13 cellular contexts compared by ENCODE assay signal in the genomic region with DNA sequence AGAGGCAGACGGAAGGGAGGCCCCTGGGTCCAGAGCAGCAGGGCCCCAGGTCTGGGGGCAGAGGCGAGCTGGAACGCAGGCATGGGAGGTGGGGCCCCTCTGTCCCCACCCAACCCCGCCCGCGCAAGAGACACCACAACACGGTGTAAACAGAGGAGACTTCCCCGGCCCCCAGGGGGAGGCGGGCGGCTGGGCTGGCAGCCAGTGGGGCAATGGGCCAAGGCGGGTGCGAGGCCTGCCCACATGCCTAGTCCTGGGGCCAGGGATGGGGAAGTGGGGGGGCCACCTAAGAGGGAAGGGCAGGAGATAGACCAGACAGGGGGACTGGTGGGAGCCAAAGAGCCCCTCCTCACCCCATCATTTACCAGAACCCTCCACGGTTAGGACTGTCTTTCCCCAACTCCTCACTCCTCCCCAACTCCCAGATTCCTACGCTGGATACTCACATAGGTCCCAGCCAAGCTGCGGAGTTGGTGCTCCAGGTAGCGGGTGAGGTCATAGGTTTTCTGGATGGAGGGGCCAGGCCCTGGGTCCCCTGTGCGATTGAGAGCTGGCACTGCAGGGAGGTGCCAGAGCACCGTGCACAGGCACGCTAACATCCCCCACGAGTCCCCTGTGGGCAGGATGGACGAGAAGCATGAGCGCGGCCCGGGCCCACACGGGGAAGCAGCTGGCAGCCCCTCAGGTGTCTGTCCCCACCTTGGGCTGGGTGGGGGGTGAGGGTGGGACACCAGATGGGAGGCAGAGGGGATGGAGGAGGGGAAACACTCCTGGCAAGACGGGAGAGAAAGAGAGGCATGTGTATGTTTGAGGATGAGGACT. TPM values are rescaled to one million over a fixed set of nuclear protein-coding genes. Genes with fewer than 3 reads are reported as not detected.
A peak's percentile ranks its signal among the peaks of the same experiment; 100 is the strongest.
DNase-seq lines count a peak whose midpoint lies in the region; ATAC-seq and TF ChIP-seq lines count a peak whose summit lies in the region.
"Had no signal": no experiment of that assay in that cellular context is flagged by ENCODE, and none has a peak within 500 bp of the region (broad histone marks: within the 10 kb centered on the region; RNA-seq: fewer than 3 reads in every experiment).

No MANE protein-coding gene starts in this region.

- no peak for TF ChIP-seq CTCF in heart right ventricle (IDR thresholded peaks at IDR 0.05)
- no peak for TF ChIP-seq CTCF in nephron (IDR thresholded peaks at IDR 0.05; ENCODE audit: unreplicated experiment in 3 of 3)
- no peak for TF ChIP-seq CTCF in uterus (IDR thresholded peaks at IDR 0.05)

- peak overlapping the region in 1 of 3 experiments; percentile 58 for H3K4me3 Mint-ChIP-seq in nephron

- H3K27me3 ChIP-seq in heart right ventricle (no peaks in the 10 kb centered on the region), esophagus (ENCODE audit: control insufficient read depth in 1 of 2, insufficient read depth in 2 of 2, low read length in 2 of 2) (no peaks in the 10 kb centered on the region), uterus (no peaks in the 10 kb centered on the region)

- intact Hi-C loops in heart right ventricle (cut with DNase I), result no loop called here
- intact Hi-C loops in Right ventricle myocardium superior (cut with DNase I), result no loop called here
- intact Hi-C loops in uterus (cut with DNase I; ENCODE audit: low total_unique reads), result no loop called here

- peaks cover 0 to 21% (median 0%) of the 10 kb centered on the region in 9 donors for H3K36me3 ChIP-seq in heart right ventricle
- no peaks in the 10 kb centered on the region for H3K36me3 ChIP-seq in esophagus (ENCODE audit: control insufficient read depth in 2 of 2, insufficient read depth in 2 of 2, low read length in 1 of 2)
- no peaks in the 10 kb centered on the region for H3K36me3 ChIP-seq in uterus

- H3K27me3 Mint-ChIP-seq in nephron (ENCODE audit: low read depth), result peaks cover 12% of the 10 kb centered on the region

- ATAC-seq in heart right ventricle (peak in 6 of 8 donors; percentile 9 to 38 (median 16)), Right ventricle myocardium superior (ENCODE audit: poor library complexity) (no peak), HG02884 (IDR thresholded peaks at IDR 0.05; ENCODE audit: unreplicated experiment) (no peak)

- peak overlapping the region; percentile 88 to 95 (median 94) for H3K27ac Mint-ChIP-seq in nephron

- no peak for DNase-seq in heart right ventricle
- no peak for DNase-seq in Right ventricle myocardium superior
- DNase-seq in uterus, result peak; percentile 81 to 83
- no peak for DNase-seq in activated effector memory CD4-positive, alpha-beta T cell treated with anti-CD3 and anti-CD28 coated beads, Interleukin-2, amount 50 U/mL, for 16 hours
- no peak for DNase-seq in AML-193 (lab: John Stamatoyannopoulos, UW)
- DNase-seq: activated CD4-positive, alpha-beta T cell treated with anti-CD3 and anti-CD28 coated beads, Interleukin-2, amount 50 U/mL, for 4 hours; activated naive CD4-positive, alpha-beta T cell treated with anti-CD3 and anti-CD28 coated beads, Interleukin-2, amount 50 U/mL, for 16 hours; cortex of kidney; NCI-H1694 treated with DMSO at 0.1 percent for 48 hours; T-helper 1 cell had no signal

- TF ChIP-seq POLR2A in uterus (IDR thresholded peaks at IDR 0.05), result no peak

- H3K36me3 Mint-ChIP-seq in nephron (ENCODE audit: low read depth), result peaks cover 5% of the 10 kb centered on the region

- WGBS in heart right ventricle, 2 donors, result 46 to 49% methylated on average over 26 of the region's 26 CpGs
- WGBS in esophagus, 2 donors, result 29 to 42% methylated on average over 26 of the region's 26 CpGs

- H3K4me1 ChIP-seq in heart right ventricle (peaks cover 15 to 70% (median 36%) of the 10 kb centered on the region in 9 donors), esophagus (ENCODE audit: control insufficient read depth in 2 of 2, insufficient read depth in 2 of 2, low read length in 1 of 2) (peaks cover 3 to 39% of the 10 kb centered on the region in 2 donors), uterus (peaks cover 5 to 16% of the 10 kb centered on the region in 2 donors)

- H3K4me1 Mint-ChIP-seq in nephron, result peaks cover 62% of the 10 kb centered on the region

- H3K4me3 ChIP-seq in heart right ventricle, result no peak overlapping the region
- no peak overlapping the region for H3K4me3 ChIP-seq in esophagus (ENCODE audit: low read depth in 1 of 2, low read length in 2 of 2)
- H3K4me3 ChIP-seq in uterus, result peak overlapping the region in 1 of 2 donors; percentile 6

- H3K9me3 ChIP-seq in heart right ventricle (no peaks in the 10 kb centered on the region), esophagus (ENCODE audit: control insufficient read depth in 2 of 2, insufficient read depth in 1 of 2, low read depth in 1 of 2, low read length in 1 of 2) (no peaks in the 10 kb centered on the region), uterus (no peaks in the 10 kb centered on the region)

- H3K27ac ChIP-seq in heart right ventricle (peak overlapping the region in 3 of 10 donors; percentile 20 to 31 (median 24)), esophagus (ENCODE audit: low read depth in 2 of 2, low read length in 1 of 2) (peak overlapping the region; percentile 23 to 29), uterus (peak overlapping the region; percentile 92 to 99)

- no peaks in the 10 kb centered on the region for H3K9me3 Mint-ChIP-seq in nephron

RNA-seq across cellular contexts. Expression of gene CLCF1, which starts 6.2 kb away (rescaled TPM):
- total RNA-seq in heart right ventricle, result 1 to 10 TPM in 6 of 10 donors, under 1 TPM in 4; 0.31 to 2.2 (median 1.0) TPM
- 10 to 100 TPM in 1 of 2 donors, 1 to 10 TPM in 1; 2.6 to 12.3 TPM for polyA plus RNA-seq in heart right ventricle
- total RNA-seq in Right ventricle myocardium superior, result 0.27 TPM
- polyA plus RNA-seq in esophagus, result 1 to 10 TPM; 1.4 to 2.2 TPM
- 10 to 100 TPM in 1 of 4 donors, 1 to 10 TPM in 2, under 1 TPM in 1; 0.77 to 19.3 (median 7.4) TPM for total RNA-seq in uterus

RNA-seq across cellular contexts. Expression of gene POLD4, which starts 13.9 kb away (rescaled TPM):
- 10 to 100 TPM; 30.4 to 80.1 (median 39.6) TPM for total RNA-seq in heart right ventricle
- polyA plus RNA-seq in heart right ventricle, result 100 to 1,000 TPM in 1 of 2 donors, 10 to 100 TPM in 1; 66.6 to 214 TPM
- total RNA-seq in Right ventricle myocardium superior, result 39.9 TPM
- polyA plus RNA-seq in esophagus, result 100 to 1,000 TPM; 112 to 114 TPM
- total RNA-seq in uterus, result 10 to 100 TPM in 3 of 4 donors, 1 to 10 TPM in 1; 8.7 to 65.6 (median 31.3) TPM

RNA-seq across cellular contexts. Expression of gene RAD9A, which starts 24.6 kb away (rescaled TPM):
- total RNA-seq in heart right ventricle (10 to 100 TPM in 1 of 10 donors, 1 to 10 TPM in 9; 4.8 to 13.8 (median 6.4) TPM), Right ventricle myocardium superior (5.7 TPM), uterus (10 to 100 TPM in 2 of 4 donors, 1 to 10 TPM in 2; 2.6 to 37.3 (median 11.6) TPM)
- polyA plus RNA-seq in heart right ventricle (10 to 100 TPM in 1 of 2 donors, 1 to 10 TPM in 1; 9.9 to 15.0 TPM), esophagus (10 to 100 TPM; 17.5 to 26.2 TPM)

RNA-seq across cellular contexts. Expression of gene PPP1CA, which starts 34.4 kb away (rescaled TPM):
- total RNA-seq in heart right ventricle (100 to 1,000 TPM in 7 of 10 donors, 10 to 100 TPM in 3; 92.0 to 143 (median 103) TPM), Right ventricle myocardium superior (103 TPM), uterus (100 to 1,000 TPM in 1 of 4 donors, 10 to 100 TPM in 3; 15.9 to 180 (median 77.1) TPM)
- polyA plus RNA-seq in heart right ventricle (100 to 1,000 TPM in 1 of 2 donors, 10 to 100 TPM in 1; 80.2 to 186 TPM), esophagus (100 to 1,000 TPM; 105 to 149 TPM)

RNA-seq across cellular contexts. Expression of gene TBC1D10C, which starts 36.7 kb away (rescaled TPM):
- total RNA-seq in heart right ventricle (1 to 10 TPM in 2 of 10 donors, under 1 TPM in 8; 0.26 to 7.1 (median 0.65) TPM), Right ventricle myocardium superior (1.00 TPM), uterus (1 to 10 TPM in 2 of 4 donors, not detected in 2; 1.3 to 2.5 TPM)
- polyA plus RNA-seq in heart right ventricle (1 to 10 TPM in 1 of 2 donors, under 1 TPM in 1; 0.62 to 1.4 TPM), esophagus (1 to 10 TPM; 3.9 to 6.2 TPM)

Comparison
In these comparisons a context has a peak if more than half of its experiments do, and no peak if none do; other contexts are left out.
1. ATAC-seq: peak in heart right ventricle (6 of 8); none in Right ventricle myocardium superior (single experiment) and HG02884 (single experiment).
2. DNase-seq: peak in uterus (2 of 2); none in heart right ventricle (0 of 2), Right ventricle myocardium superior (single experiment), activated effector memory CD4-positive, alpha-beta T cell treated with anti-CD3 and anti-CD28 coated beads, Interleukin-2, amount 50 U/mL, for 16 hours (single experiment) and AML-193 (0 of 2).